Comparison of ENCODE assay signal across 2 cellular contexts in genomic region chr2:26331321-26331720, GRCh38. TPM values are rescaled to one million over a fixed set of nuclear protein-coding genes. Genes with fewer than 3 reads are reported as not detected.
"Had no signal": no experiment of that assay in that cellular context is flagged by ENCODE, and none has a peak within 500 bp of the region (broad histone marks: within the 10 kb centered on the region; RNA-seq: fewer than 3 reads in every experiment).

No MANE protein-coding gene starts in this region.

RNA-seq across cellular contexts. Expression of gene ADGRF3, which starts 15.3 kb away (rescaled TPM):
- total RNA-seq: MCF 10A, NCI-H460 had no signal
